Comparison of ENCODE assay signal across 9 cellular contexts in the genomic region with DNA sequence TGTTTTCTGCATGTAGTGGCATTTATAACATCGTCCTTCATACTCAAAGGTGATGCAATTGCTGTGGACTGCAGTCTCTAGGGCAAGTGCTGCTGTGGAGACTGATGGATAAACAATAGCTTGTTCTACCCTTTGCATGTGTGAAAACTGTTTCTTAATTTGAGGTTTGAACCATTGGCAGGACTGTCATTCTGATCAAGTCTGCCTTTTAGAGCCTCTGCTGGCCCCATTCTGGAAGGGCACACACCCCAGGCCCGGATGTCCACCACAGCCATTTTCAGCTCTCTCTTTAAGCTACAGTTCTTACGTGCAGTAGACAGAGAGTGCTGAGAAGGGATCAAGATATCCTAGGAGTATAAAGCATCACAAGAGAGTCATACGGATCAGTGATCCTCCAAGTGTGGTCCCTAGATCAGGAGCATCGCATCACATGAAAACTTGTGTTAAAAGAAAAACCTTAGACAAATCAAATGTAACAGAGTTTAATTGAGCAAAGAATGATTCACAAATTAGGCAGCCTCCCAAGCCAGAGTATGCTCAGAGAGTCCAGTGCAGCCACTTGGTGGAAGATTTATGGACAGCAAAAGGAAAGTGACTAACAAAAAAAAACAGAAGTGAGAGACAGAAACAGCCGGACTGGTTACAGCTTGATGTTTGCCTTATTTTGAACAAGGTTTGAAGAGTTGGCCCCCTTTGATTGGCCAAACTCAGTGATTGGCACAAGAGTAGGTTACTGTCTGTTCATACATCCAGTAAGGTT. TPM values are rescaled to one million over a fixed set of nuclear protein-coding genes. Genes with fewer than 3 reads are reported as not detected.
DNase-seq lines count a peak whose midpoint lies in the region; ATAC-seq, FAIRE-seq and TF ChIP-seq lines count a peak whose summit lies in the region.
"Had no signal": no experiment of that assay in that cellular context is flagged by ENCODE, and none has a peak within 500 bp of the region (broad histone marks: within the 10 kb centered on the region; RNA-seq: fewer than 3 reads in every experiment).

No MANE protein-coding gene starts in this region.

- 23 to 30% (median 28%) methylated on average over 6 of the region's 6 CpGs for WGBS in heart left ventricle, 4 donors

- intact Hi-C loops in heart left ventricle (cut with DNase I), result loop anchor here in 1 of 10 donors (2.0 kb wide), 1 partner anchor 92 kb away; the partner anchor contains the start of gene NT5DC1

- H3K9me3 ChIP-seq in heart left ventricle, result no peaks in the 10 kb centered on the region

- FAIRE-seq in urothelium cell line (lab: Jason Lieb, UNC), result no peak

- peak; percentile 35 for DNase-seq in RPMI8226
- DNase-seq in heart left ventricle, result peak in 2 of 5 donors; percentile 33 to 36
- peak; percentile 2 for DNase-seq in urothelium cell line (ENCODE audit: low spot score)
- no peak for DNase-seq in NCI-H1092 (lab: John Stamatoyannopoulos, UW)
- no peak for DNase-seq in activated T-cell treated with anti-CD3 and anti-CD28 coated beads for 4 hours
- DNase-seq in NCI-H2081 treated with DMSO at 0.1 percent for 48 hours (lab: John Stamatoyannopoulos, UW), result no peak

- H3K27ac ChIP-seq in heart left ventricle, result peak overlapping the region; percentile 54 to 84 (median 70)
- H3K27ac ChIP-seq: parathyroid adenoma had no signal

- TF ChIP-seq POLR2A in heart left ventricle (IDR thresholded peaks at IDR 0.05), result no peak

- no peaks in the 10 kb centered on the region for H3K27me3 ChIP-seq in heart left ventricle

- TF ChIP-seq CTCF in heart left ventricle (IDR thresholded peaks at IDR 0.05), result no peak

- peak overlapping the region in 4 of 12 donors; percentile 3 to 11 (median 7) for H3K4me3 ChIP-seq in heart left ventricle

- H3K4me1 ChIP-seq in heart left ventricle, result peaks cover 0 to 58% (median 27%) of the 10 kb centered on the region in 12 donors
- H3K4me1 ChIP-seq: parathyroid adenoma had no signal

- peak; percentile 54 for ATAC-seq in GM19023 (IDR thresholded peaks at IDR 0.05; ENCODE audit: unreplicated experiment)
- peak; percentile 52 for ATAC-seq in HG02970 (IDR thresholded peaks at IDR 0.05; ENCODE audit: low FRiP score, unreplicated experiment)
- ATAC-seq in heart left ventricle, result peak; percentile 75 to 83 (median 80)

- no peaks in the 10 kb centered on the region for H3K36me3 ChIP-seq in heart left ventricle

RNA-seq across cellular contexts. Expression of gene FRK, which starts 52.0 kb away (rescaled TPM):
- 10 to 100 TPM in 1 of 9 donors, 1 to 10 TPM in 8; 4.4 to 10.8 (median 6.4) TPM for total RNA-seq in heart left ventricle
- 1 to 10 TPM; 1.4 TPM for polyA plus RNA-seq in heart left ventricle

Comparison
In these comparisons a context has a peak if more than half of its experiments do, and no peak if none do; other contexts are left out.
1. DNase-seq: peak in RPMI8226 (single experiment) and urothelium cell line (single experiment); none in NCI-H1092 (single experiment), activated T-cell treated with anti-CD3 and anti-CD28 coated beads for 4 hours (single experiment) and NCI-H2081 treated with DMSO at 0.1 percent for 48 hours (single experiment).
2. Peak in every context shown above with its lines, with median percentiles within 50 percentile points of each other: ATAC-seq.